ENCODE assay signal across 24 cellular contexts in the genomic region with DNA sequence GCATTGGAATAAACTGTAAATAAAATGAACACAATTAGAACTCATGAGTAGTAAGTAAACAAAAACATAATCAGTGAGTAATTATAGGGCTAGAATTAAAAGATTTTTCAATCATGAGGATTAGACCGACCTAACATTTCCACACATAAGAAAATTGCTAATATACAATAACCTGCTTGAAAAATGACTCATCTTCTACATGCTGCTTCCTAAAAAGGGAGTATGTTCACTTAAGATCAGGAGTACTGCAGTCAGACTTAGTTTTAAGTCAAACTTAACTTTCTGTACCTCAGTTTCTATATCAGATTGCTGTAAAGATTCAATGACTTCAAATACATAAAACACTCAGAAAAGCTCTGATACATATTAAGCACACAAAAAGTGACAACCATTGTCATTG. TPM values are rescaled to one million over a fixed set of nuclear protein-coding genes. Genes with fewer than 3 reads are reported as not detected.
A peak's percentile ranks its signal among the peaks of the same experiment; 100 is the strongest.
DNase-seq lines count a peak whose midpoint lies in the region; ATAC-seq, FAIRE-seq and TF ChIP-seq lines count a peak whose summit lies in the region.
"Had no signal": no experiment of that assay in that cellular context is flagged by ENCODE, and none has a peak within 500 bp of the region (broad histone marks: within the 10 kb centered on the region; RNA-seq: fewer than 3 reads in every experiment).

No MANE protein-coding gene starts in this region.

- H3K36me3 ChIP-seq in sigmoid colon (peaks cover 0 to 58% (median 2%) of the 10 kb centered on the region in 4 donors), pancreas (no peaks in the 10 kb centered on the region)
- H3K36me3 ChIP-seq in CD4-positive, alpha-beta memory T cell (ENCODE audit: insufficient read depth, low read length): peaks cover 13% of the 10 kb centered on the region

- H3K9me3 ChIP-seq in sigmoid colon: no peaks in the 10 kb centered on the region
- H3K9me3 ChIP-seq in CD4-positive, alpha-beta memory T cell (ENCODE audit: control insufficient read depth in 1 of 2, low read length in 2 of 2): no peaks in the 10 kb centered on the region
- H3K9me3 ChIP-seq in pancreas: no peaks in the 10 kb centered on the region
- H3K9me3 ChIP-seq: HAP-1, transverse colon had no signal

- H3K27ac ChIP-seq in sigmoid colon: peak overlapping the region in 3 of 4 donors; percentile 10 to 49 (median 44)
- no peak overlapping the region for H3K27ac ChIP-seq in CD4-positive, alpha-beta memory T cell (ENCODE audit: low read depth, low read length)
- H3K27ac ChIP-seq in pancreas: no peak overlapping the region
- H3K27ac ChIP-seq: dorsolateral prefrontal cortex, transverse colon had no signal

- H3K27me3 Mint-ChIP-seq in activated naive CD4-positive, alpha-beta T cell treated with anti-CD3 and anti-CD28 coated beads for 36 hours (ENCODE audit: low read depth): no peaks in the 10 kb centered on the region
- no peaks in the 10 kb centered on the region for H3K27me3 Mint-ChIP-seq in activated naive CD4-positive, alpha-beta T cell treated with anti-CD3 and anti-CD28 coated beads, Interleukin-2, amount 10 ng/mL, durations not matched to agents 7 days and 5 days
- H3K27me3 Mint-ChIP-seq in CD4-positive, alpha-beta memory T cell: no peaks in the 10 kb centered on the region

- DNase-seq in activated naive CD4-positive, alpha-beta T cell treated with anti-CD3 and anti-CD28 coated beads for 36 hours: no peak
- no peak for DNase-seq in activated naive CD4-positive, alpha-beta T cell treated with anti-CD3 and anti-CD28 coated beads, Interleukin-2, amount 10 ng/mL, durations not matched to agents 7 days and 5 days
- DNase-seq in astrocyte of the spinal cord (ENCODE audit: low read depth, low spot score) (peak; percentile 28), sigmoid colon (no peak), GM13976 (ENCODE audit: low spot score) (no peak), pancreas (no peak)
- no peak for DNase-seq in CD4-positive, alpha-beta memory T cell
- DNase-seq: activated CD8-positive, alpha-beta memory T cell treated with anti-CD3 and anti-CD28 coated beads for 24 hours; activated T-cell treated with anti-CD3 and anti-CD28 coated beads for 4 hours; AML-193; CD8-positive, alpha-beta T cell; cerebellar nuclear complex; dorsolateral prefrontal cortex; EL; hippocampal formation; NCI-H146; NCI-H2107; NCI-H446; SHP77; stimulated activated CD4-positive, alpha-beta T cell treated with anti-CD3 and anti-CD28 coated beads, Interleukin-4, amount 100 ng/mL, for 4 hours; transverse colon had no signal

- H3K27me3 ChIP-seq in sigmoid colon (no peaks in the 10 kb centered on the region), pancreas (no peaks in the 10 kb centered on the region)
- H3K27me3 ChIP-seq in CD4-positive, alpha-beta memory T cell (ENCODE audit: insufficient read depth, low read length): no peaks in the 10 kb centered on the region
- H3K27me3 ChIP-seq: dorsolateral prefrontal cortex, transverse colon had no signal

- intact Hi-C loops in activated naive CD4-positive, alpha-beta T cell treated with anti-CD3 and anti-CD28 coated beads for 36 hours (cut with micrococcal nuclease): no loop called here
- intact Hi-C loops in sigmoid colon (cut with DNase I) (no loop called here), pancreas (cut with DNase I) (no loop called here)
- intact Hi-C loops in CD4-positive, alpha-beta memory T cell (cut with micrococcal nuclease): loop anchor here (5.0 kb wide), 1 partner anchor 36 kb away; no protein-coding TSS in a partner anchor

- no peaks in the 10 kb centered on the region for H3K9me3 Mint-ChIP-seq in activated naive CD4-positive, alpha-beta T cell treated with anti-CD3 and anti-CD28 coated beads for 36 hours
- H3K9me3 Mint-ChIP-seq in activated naive CD4-positive, alpha-beta T cell treated with anti-CD3 and anti-CD28 coated beads, Interleukin-2, amount 10 ng/mL, durations not matched to agents 7 days and 5 days: no peaks in the 10 kb centered on the region
- H3K9me3 Mint-ChIP-seq in CD4-positive, alpha-beta memory T cell: no peaks in the 10 kb centered on the region
- H3K9me3 Mint-ChIP-seq: CD8-positive, alpha-beta T cell; nephron had no signal

- CTCF ChIA-PET in activated naive CD4-positive, alpha-beta T cell treated with anti-CD3 and anti-CD28 coated beads for 36 hours (lab: Charles Lee): no interaction called here
- CTCF ChIA-PET in activated naive CD4-positive, alpha-beta T cell treated with anti-CD3 and anti-CD28 coated beads, Interleukin-2, amount 10 ng/mL, durations not matched to agents 7 days and 5 days (lab: Charles Lee): no interaction called here
- CTCF ChIA-PET in CD4-positive, alpha-beta memory T cell (lab: Charles Lee; ENCODE audit: partially characterized antibody): no interaction called here

- ATAC-seq in HG02885 (IDR thresholded peaks at IDR 0.05; ENCODE audit: poor library complexity, unreplicated experiment) (peak; percentile 46), pancreas (no peak)
- ATAC-seq: CD8-positive, alpha-beta T cell had no signal

- in situ Hi-C loops in astrocyte of the spinal cord (cut with HindIII; ENCODE audit: low sequenced_read_pairs) (no loop called here), GM13976 (cut with MboI; ENCODE audit: low sequenced_read_pairs, unreplicated experiment) (no loop called here)

- H3K4me1 Mint-ChIP-seq in activated naive CD4-positive, alpha-beta T cell treated with anti-CD3 and anti-CD28 coated beads for 36 hours (ENCODE audit: low read depth): no peaks in the 10 kb centered on the region
- no peaks in the 10 kb centered on the region for H3K4me1 Mint-ChIP-seq in activated naive CD4-positive, alpha-beta T cell treated with anti-CD3 and anti-CD28 coated beads, Interleukin-2, amount 10 ng/mL, durations not matched to agents 7 days and 5 days
- peaks cover 6 to 10% (median 8%) of the 10 kb centered on the region in 4 donors for H3K4me1 Mint-ChIP-seq in CD4-positive, alpha-beta memory T cell
- H3K4me1 Mint-ChIP-seq: nephron had no signal

- no peak overlapping the region for H3K4me3 Mint-ChIP-seq in activated naive CD4-positive, alpha-beta T cell treated with anti-CD3 and anti-CD28 coated beads for 36 hours
- no peak overlapping the region for H3K4me3 Mint-ChIP-seq in activated naive CD4-positive, alpha-beta T cell treated with anti-CD3 and anti-CD28 coated beads, Interleukin-2, amount 10 ng/mL, durations not matched to agents 7 days and 5 days
- no peak overlapping the region for H3K4me3 Mint-ChIP-seq in CD4-positive, alpha-beta memory T cell
- H3K4me3 Mint-ChIP-seq: CD8-positive, alpha-beta T cell; nephron had no signal

- POLR2A ChIA-PET in CD4-positive, alpha-beta memory T cell (lab: Charles Lee; ENCODE audit: partially characterized antibody): no interaction called here

- WGBS in sigmoid colon, 2 donors: 86 to 93% methylated on average over 1 of the region's 1 CpG
- WGBS in pancreas, 2 donors: 93% methylated on average over 1 of the region's 1 CpG

- H3K4me3 ChIP-seq in astrocyte of the spinal cord (ENCODE audit: low read depth, low read length) (no peak overlapping the region), sigmoid colon (no peak overlapping the region), pancreas (no peak overlapping the region)
- no peak overlapping the region for H3K4me3 ChIP-seq in CD4-positive, alpha-beta memory T cell (ENCODE audit: low read length in 2 of 2)
- H3K4me3 ChIP-seq: dorsolateral prefrontal cortex, HAP-1, transverse colon had no signal

- TF ChIP-seq CTCF in astrocyte of the spinal cord (IDR thresholded peaks at IDR 0.05; ENCODE audit: low read depth, low read length): no peak
- no peak for TF ChIP-seq CTCF in sigmoid colon (IDR thresholded peaks at IDR 0.05)
- no peak for TF ChIP-seq CTCF in GM13976 (IDR thresholded peaks at IDR 0.05; ENCODE audit: borderline replicate concordance, control extremely low read depth, extremely low read depth, insufficient read depth, missing control alignments)
- TF ChIP-seq CTCF in pancreas (IDR thresholded peaks at IDR 0.05): no peak

- peaks cover 0 to 31% (median 11%) of the 10 kb centered on the region in 4 donors for H3K4me1 ChIP-seq in sigmoid colon
- no peaks in the 10 kb centered on the region for H3K4me1 ChIP-seq in CD4-positive, alpha-beta memory T cell (ENCODE audit: insufficient read depth, low read length)
- H3K4me1 ChIP-seq in pancreas: no peaks in the 10 kb centered on the region
- H3K4me1 ChIP-seq: HAP-1, transverse colon had no signal

- TF ChIP-seq EP300 in sigmoid colon (IDR thresholded peaks at IDR 0.05): no peak

- H3K27ac Mint-ChIP-seq in activated naive CD4-positive, alpha-beta T cell treated with anti-CD3 and anti-CD28 coated beads for 36 hours: peak overlapping the region; percentile 3
- no peak overlapping the region for H3K27ac Mint-ChIP-seq in activated naive CD4-positive, alpha-beta T cell treated with anti-CD3 and anti-CD28 coated beads, Interleukin-2, amount 10 ng/mL, durations not matched to agents 7 days and 5 days
- peak overlapping the region in 1 of 7 donors; percentile 81 for H3K27ac Mint-ChIP-seq in CD4-positive, alpha-beta memory T cell
- H3K27ac Mint-ChIP-seq: CD8-positive, alpha-beta T cell had no signal

- no peak for TF ChIP-seq POLR2A in sigmoid colon (IDR thresholded peaks at IDR 0.05)

- FAIRE-seq in pancreas (lab: Jason Lieb, UNC): no peak

- peaks cover 28% of the 10 kb centered on the region for H3K36me3 Mint-ChIP-seq in activated naive CD4-positive, alpha-beta T cell treated with anti-CD3 and anti-CD28 coated beads for 36 hours (ENCODE audit: low read depth)
- peaks cover 29% of the 10 kb centered on the region for H3K36me3 Mint-ChIP-seq in activated naive CD4-positive, alpha-beta T cell treated with anti-CD3 and anti-CD28 coated beads, Interleukin-2, amount 10 ng/mL, durations not matched to agents 7 days and 5 days
- H3K36me3 Mint-ChIP-seq in CD4-positive, alpha-beta memory T cell: peaks cover 43 to 58% of the 10 kb centered on the region in 2 donors

RNA-seq across cellular contexts. Expression of a gene that starts 22.6 kb away (rescaled TPM):
- total RNA-seq in activated naive CD4-positive, alpha-beta T cell treated with anti-CD3 and anti-CD28 coated beads for 36 hours: under 1 TPM; 0.07 to 0.26 TPM
- total RNA-seq in sigmoid colon (10 to 100 TPM in 3 of 4 donors, 1 to 10 TPM in 1; 7.2 to 20.3 (median 14.0) TPM), pancreas (under 1 TPM; 0.24 to 0.90 (median 0.37) TPM)
- polyA plus RNA-seq in sigmoid colon (under 1 TPM in 1 of 3 donors, not detected in 2; 0.44 TPM), pancreas (under 1 TPM; 0.30 to 0.42 TPM)
- total RNA-seq in CD4-positive, alpha-beta memory T cell: 1 to 10 TPM; 1.4 to 2.7 TPM
- under 1 TPM in 1 of 2 donors, not detected in 1; 0.10 TPM for polyA plus RNA-seq in CD4-positive, alpha-beta memory T cell

Comparison
In these comparisons a context has a peak if more than half of its experiments do, and no peak if none do; other contexts are left out.
1. H3K27ac ChIP-seq: peak in sigmoid colon (3 of 4); none in CD4-positive, alpha-beta memory T cell (single experiment) and pancreas (0 of 4).